ENCODE assay signal across 15 cellular contexts in the genomic region with DNA sequence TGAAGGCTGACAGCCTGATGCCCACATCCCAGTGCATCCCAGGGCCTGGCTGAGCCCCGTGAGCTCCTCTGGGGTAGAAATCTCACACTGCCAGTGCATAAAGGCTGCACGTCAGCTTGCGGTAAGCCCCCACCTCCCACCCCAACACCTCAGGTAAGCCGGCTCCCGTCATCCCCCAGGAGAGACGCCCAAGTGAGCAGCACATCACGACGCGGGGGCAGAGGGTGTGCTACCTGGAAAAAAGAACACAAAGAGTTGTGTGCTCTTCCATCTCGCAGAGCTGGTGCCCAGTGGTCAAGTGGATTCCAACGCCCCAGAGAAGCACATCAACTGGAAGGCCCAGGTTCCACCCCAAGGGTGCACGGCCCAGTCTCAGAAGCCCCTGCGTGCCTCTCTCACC. TPM values are rescaled to one million over a fixed set of nuclear protein-coding genes. Genes with fewer than 3 reads are reported as not detected.
DNase-seq lines count a peak whose midpoint lies in the region; ATAC-seq and TF ChIP-seq lines count a peak whose summit lies in the region.
"Had no signal": no experiment of that assay in that cellular context is flagged by ENCODE, and none has a peak within 500 bp of the region (broad histone marks: within the 10 kb centered on the region; RNA-seq: fewer than 3 reads in every experiment).

No MANE protein-coding gene starts in this region.

- H3K4me1 ChIP-seq in left ventricle myocardium inferior (peaks cover 2% of the 10 kb centered on the region), upper lobe of right lung (no peaks in the 10 kb centered on the region)
- H3K4me1 ChIP-seq: A549, Caco-2 had no signal

- no peaks in the 10 kb centered on the region for H3K27me3 ChIP-seq in left ventricle myocardium inferior (ENCODE audit: low read depth)
- no peaks in the 10 kb centered on the region for H3K27me3 ChIP-seq in upper lobe of right lung

- intact Hi-C loops in cardiac septum (cut with DNase I), result no loop called here
- intact Hi-C loops in left ventricle myocardium inferior (cut with micrococcal nuclease), result no loop called here
- intact Hi-C loops in head of caudate nucleus (cut with DNase I), result no loop called here
- intact Hi-C loops in posterior vena cava (cut with DNase I), result no loop called here
- intact Hi-C loops in upper lobe of right lung (cut with DNase I), result no loop called here

- H3K27ac ChIP-seq in left ventricle myocardium inferior (replicated peaks), result no peak overlapping the region
- H3K27ac ChIP-seq in upper lobe of right lung, result no peak overlapping the region
- H3K27ac ChIP-seq: A549 had no signal

- H3K9me3 ChIP-seq in left ventricle myocardium inferior (replicated peaks), result no peaks in the 10 kb centered on the region
- no peaks in the 10 kb centered on the region for H3K9me3 ChIP-seq in upper lobe of right lung
- H3K9me3 ChIP-seq: A549, Caco-2 had no signal

- H3K36me3 ChIP-seq in left ventricle myocardium inferior (peaks cover 53% of the 10 kb centered on the region), upper lobe of right lung (no peaks in the 10 kb centered on the region)

- DNase-seq in cardiac septum (ENCODE audit: low spot score) (peak; percentile 43), left ventricle myocardium inferior (no peak), head of caudate nucleus (peak in 41 of 42 donors; percentile 30 to 90 (median 67)), posterior vena cava (ENCODE audit: low spot score) (peak; percentile 78), upper lobe of right lung (peak; percentile 43), kidney tubule cell (ENCODE audit: low spot score) (no peak), NCI-H774 (lab: John Stamatoyannopoulos, UW) (no peak), SHP77 (lab: John Stamatoyannopoulos, UW) (no peak)
- DNase-seq: DND-41, GDM1, GOT3, H9 had no signal

- ATAC-seq in upper lobe of right lung, result no peak
- ATAC-seq: A549, HepG2 had no signal

- H3K4me3 ChIP-seq in left ventricle myocardium inferior, result no peak overlapping the region
- H3K4me3 ChIP-seq in upper lobe of right lung, result no peak overlapping the region
- H3K4me3 ChIP-seq: A549 had no signal

- no peak for TF ChIP-seq CTCF in left ventricle myocardium inferior (IDR thresholded peaks at IDR 0.05; ENCODE audit: borderline replicate concordance)
- TF ChIP-seq CTCF in upper lobe of right lung (IDR thresholded peaks at IDR 0.05), result no peak

RNA-seq across cellular contexts. Expression of a gene that starts 50.0 kb away (rescaled TPM):
- 85.3 TPM for total RNA-seq in cardiac septum
- total RNA-seq in left ventricle myocardium inferior, result 44.1 TPM
- total RNA-seq in posterior vena cava, result 10 to 100 TPM; 45.0 to 57.8 TPM
- 2.9 TPM for total RNA-seq in upper lobe of right lung
- total RNA-seq: HepG2 had no signal

Comparison
In these comparisons a context has a peak if more than half of its experiments do, and no peak if none do; other contexts are left out.
1. DNase-seq: peak in cardiac septum (single experiment), head of caudate nucleus (41 of 42), posterior vena cava (single experiment) and upper lobe of right lung (single experiment); none in left ventricle myocardium inferior (single experiment), kidney tubule cell (single experiment), NCI-H774 (single experiment) and SHP77 (0 of 2).
2. RNA of a gene that starts 50.0 kb away (total RNA-seq): 85.3 TPM in cardiac septum (single experiment), 45.0 to 57.8 TPM in posterior vena cava and 44.1 TPM in left ventricle myocardium inferior (single experiment); 2.9 TPM in upper lobe of right lung (single experiment); every median in the first group is over 10 times any median in the second.